ENCODE assay signal across 15 cellular contexts in the genomic region with DNA sequence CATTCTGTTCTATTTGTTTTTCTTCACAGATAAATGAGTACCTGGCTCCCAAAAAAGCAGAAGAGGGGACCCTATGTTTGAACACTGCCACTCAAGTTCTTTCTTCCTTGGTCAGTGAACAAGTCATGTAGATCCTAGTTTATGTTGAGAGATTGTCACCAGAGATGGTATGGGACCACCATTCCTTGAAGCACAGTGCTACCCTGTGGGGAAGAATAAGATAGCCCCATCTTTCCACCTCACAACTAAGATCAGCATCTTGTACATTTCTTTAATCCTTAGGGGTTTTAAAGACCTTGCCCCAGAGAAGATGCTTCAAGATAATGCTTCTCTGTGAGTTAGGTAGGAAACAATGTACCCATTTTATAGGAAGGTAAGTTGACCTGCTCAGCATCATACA.
DNase-seq lines count a peak whose midpoint lies in the region; ATAC-seq, FAIRE-seq and TF ChIP-seq lines count a peak whose summit lies in the region.
"Had no signal": no experiment of that assay in that cellular context is flagged by ENCODE, and none has a peak within 500 bp of the region (broad histone marks: within the 10 kb centered on the region; RNA-seq: fewer than 3 reads in every experiment).

No MANE protein-coding gene starts in this region.

- H3K36me3 ChIP-seq in WERI-Rb-1 = no peaks in the 10 kb centered on the region
- H3K36me3 ChIP-seq: adrenal gland, gastroesophageal sphincter, MG63 had no signal

- no peak for FAIRE-seq in D721Med (lab: Jason Lieb, UNC)

- no peaks in the 10 kb centered on the region for H3K27me3 ChIP-seq in WERI-Rb-1 (ENCODE audit: insufficient read depth, low read depth, severe bottlenecking)
- H3K27me3 ChIP-seq: adrenal gland, gastroesophageal sphincter, MG63 had no signal

- ATAC-seq in GM21529 (IDR thresholded peaks at IDR 0.05; ENCODE audit: unreplicated experiment) = no peak
- ATAC-seq in GM19324 (IDR thresholded peaks at IDR 0.05; ENCODE audit: low FRiP score, unreplicated experiment) = no peak
- no peak for ATAC-seq in HG03159 (IDR thresholded peaks at IDR 0.05; ENCODE audit: unreplicated experiment)
- ATAC-seq: gastroesophageal sphincter had no signal

- DNase-seq in D721Med (ENCODE audit: insufficient read length, low spot score) = no peak
- DNase-seq in HCEC 1CT = peak; percentile 32
- DNase-seq in WERI-Rb-1 = no peak
- peak; percentile 44 for DNase-seq in left kidney (ENCODE audit: low read depth, low spot score)
- DNase-seq in cortex of kidney (lab: John Stamatoyannopoulos, UW) = no peak
- DNase-seq: activated CD4-positive, alpha-beta T cell treated with anti-CD3 and anti-CD28 coated beads for 4 hours; adrenal gland; COR-L47; MG63; stimulated activated CD4-positive, alpha-beta T cell treated with anti-CD3 and anti-CD28 coated beads, Interleukin-2, amount 100 ng/mL, for 48 hours; trophoblast cell had no signal

- H3K27ac ChIP-seq in WERI-Rb-1 = no peak overlapping the region
- H3K27ac ChIP-seq: adrenal gland, gastroesophageal sphincter had no signal

- no peak overlapping the region for H3K4me3 ChIP-seq in WERI-Rb-1 (ENCODE audit: low read depth, low read length)
- H3K4me3 ChIP-seq: adrenal gland, gastroesophageal sphincter, MG63 had no signal

- TF ChIP-seq CTCF in D721Med (IDR thresholded peaks at IDR 0.05; ENCODE audit: insufficient read depth, missing control alignments) (peak; percentile 29), WERI-Rb-1 (IDR thresholded peaks at IDR 0.05; ENCODE audit: low read depth, low read length) (peak; percentile 49)

- no peaks in the 10 kb centered on the region for H3K9me3 ChIP-seq in WERI-Rb-1 (ENCODE audit: severe bottlenecking)
- H3K9me3 ChIP-seq: adrenal gland, gastroesophageal sphincter, MG63 had no signal

Comparison
In these comparisons a context has a peak if more than half of its experiments do, and no peak if none do; other contexts are left out.
1. DNase-seq: peak in HCEC 1CT (single experiment) and left kidney (single experiment); none in D721Med (single experiment), WERI-Rb-1 (single experiment) and cortex of kidney (single experiment).